In the genomic region with DNA sequence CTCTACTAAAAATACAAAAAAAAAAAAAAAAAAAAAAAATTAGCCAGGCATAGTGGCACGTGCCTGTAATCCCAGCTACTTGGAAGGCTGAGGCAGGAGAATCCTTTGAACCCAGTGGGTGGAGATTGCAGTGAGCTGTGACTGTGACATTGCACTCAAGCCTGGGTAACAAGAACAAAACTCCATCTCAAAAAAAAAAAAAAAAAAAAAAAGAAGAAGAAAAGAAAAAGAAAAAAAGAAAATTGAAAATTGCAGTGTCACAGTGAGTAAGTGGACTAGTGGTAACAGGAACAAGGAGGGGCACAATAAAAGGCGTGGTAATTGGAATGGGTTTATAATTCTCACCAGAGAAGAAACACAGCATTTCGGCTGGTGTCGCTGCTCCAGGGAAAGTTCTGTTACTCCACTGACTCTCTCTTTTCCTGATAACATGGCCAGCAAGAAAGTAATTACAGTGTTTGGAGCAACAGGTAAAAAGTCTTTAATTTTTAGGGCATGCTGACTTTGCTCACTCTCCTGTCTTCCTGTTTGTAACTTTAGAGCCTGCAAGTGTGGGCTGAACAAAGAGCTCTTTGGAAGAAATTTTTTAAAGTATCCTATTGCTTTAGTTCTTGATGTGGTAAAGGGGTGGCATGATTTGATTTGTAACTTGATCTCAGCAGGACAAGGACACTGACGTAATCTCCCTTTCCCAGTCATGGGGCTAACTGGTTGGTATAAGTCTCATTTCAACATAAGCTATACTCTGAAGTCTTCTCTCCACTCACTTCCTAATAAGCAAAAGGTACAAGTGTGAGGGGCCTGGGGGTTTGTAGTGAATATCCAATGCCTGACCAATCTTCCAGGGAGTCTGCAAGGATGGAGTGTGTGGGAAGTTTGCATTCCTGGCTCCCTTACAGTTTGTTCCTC, we compare ENCODE assay signal across 8 cellular contexts. TPM values are rescaled to one million over a fixed set of nuclear protein-coding genes. Genes with fewer than 3 reads are reported as not detected.
DNase-seq lines count a peak whose midpoint lies in the region; ATAC-seq and TF ChIP-seq lines count a peak whose summit lies in the region.

No MANE protein-coding gene starts in this region.

- H3K4me2 ChIP-seq in DND-41 (ENCODE audit: insufficient read depth, low read length) (no peak overlapping the region), osteoblast (ENCODE audit: insufficient read depth, low read length) (peak overlapping the region; percentile 77)

- H3K27me3 ChIP-seq in DND-41 (ENCODE audit: insufficient read depth, low read length, poor library complexity) = peaks cover 12% of the 10 kb centered on the region
- peaks cover 4% of the 10 kb centered on the region for H3K27me3 ChIP-seq in osteoblast (ENCODE audit: insufficient read depth, low read length)
- no peaks in the 10 kb centered on the region; the same call in 1 of the 2 replicates for H3K27me3 ChIP-seq in BE2C
- H3K27me3 ChIP-seq in tibial artery = peaks cover 0 to 3% of the 10 kb centered on the region in 2 donors

- ATAC-seq in DND-41 (ENCODE audit: insufficient read depth, low read depth) = peak; percentile 55; the same call in 2 of the 3 replicates
- ATAC-seq in GM19023 (IDR thresholded peaks at IDR 0.05; ENCODE audit: unreplicated experiment) = no peak

- intact Hi-C loops in tibial artery (cut with DNase I; ENCODE audit: low total_unique reads) = no loop called here

- no peak overlapping the region for H3K9ac ChIP-seq in DND-41 (ENCODE audit: low read depth, low read length)

- H2AFZ ChIP-seq in DND-41 (ENCODE audit: low read depth, low read length) (no peak overlapping the region), osteoblast (ENCODE audit: low read length) (peak overlapping the region; percentile 80)

- no peak for TF ChIP-seq CTCF in DND-41 (IDR thresholded peaks at IDR 0.05; ENCODE audit: borderline replicate concordance, extremely low read depth, low read length, poor library complexity, severe bottlenecking)
- TF ChIP-seq CTCF in osteoblast (IDR thresholded peaks at IDR 0.05; ENCODE audit: extremely low read depth, low read depth, low read length) = no peak
- TF ChIP-seq CTCF in BE2C (IDR thresholded peaks at IDR 0.05; ENCODE audit: low read depth, low read length) = no peak
- no peak for TF ChIP-seq CTCF in tibial artery (IDR thresholded peaks at IDR 0.05)

- H3K4me1 ChIP-seq in DND-41 (ENCODE audit: insufficient read depth, low read length) (no peaks in the 10 kb centered on the region; the same call in 1 of the 2 replicates), osteoblast (ENCODE audit: insufficient read depth, low read length) (peaks cover 9% of the 10 kb centered on the region), BE2C (no peaks in the 10 kb centered on the region), tibial artery (peaks cover 0 to 4% (median 1%) of the 10 kb centered on the region in 4 donors)

- H3K27ac ChIP-seq in DND-41 (ENCODE audit: low read length) (no peak overlapping the region), osteoblast (ENCODE audit: low read depth, low read length) (peak overlapping the region; percentile 92), tibial artery (peak overlapping the region in 1 of 2 donors; percentile 52)

- H3K9me3 ChIP-seq in DND-41 (ENCODE audit: insufficient read depth, low read length, severe bottlenecking) = no peaks in the 10 kb centered on the region
- H3K9me3 ChIP-seq in osteoblast (ENCODE audit: low read depth, low read length) = no peaks in the 10 kb centered on the region
- H3K9me3 ChIP-seq in BE2C = no peaks in the 10 kb centered on the region
- no peaks in the 10 kb centered on the region for H3K9me3 ChIP-seq in tibial artery

- H3K79me2 ChIP-seq in DND-41 (ENCODE audit: insufficient read depth, low read length) (no peaks in the 10 kb centered on the region), osteoblast (ENCODE audit: insufficient read depth, low read length) (no peaks in the 10 kb centered on the region)

- H3K4me3 ChIP-seq in DND-41 (ENCODE audit: low read depth in 1 of 2, low read length in 2 of 2) (no peak overlapping the region), osteoblast (ENCODE audit: insufficient read depth, low read length) (peak overlapping the region; percentile 50), BE2C (ENCODE audit: low read depth, low read length) (no peak overlapping the region), tibial artery (peak overlapping the region in 1 of 2 donors; percentile 22)

- no peak for DNase-seq in DND-41
- DNase-seq in NCI-H2196 (lab: John Stamatoyannopoulos, UW; ENCODE audit: unreplicated experiment) = peak; percentile 73
- peak; percentile 56 for DNase-seq in dermis blood vessel endothelial cell
- DNase-seq in osteoblast (ENCODE audit: insufficient read length, low spot score, missing footprints) = peak; percentile 87
- DNase-seq in BE2C = no peak
- no peak for DNase-seq in tibial artery
- no peak for DNase-seq in activated CD4-positive, alpha-beta T cell treated with anti-CD3 and anti-CD28 coated beads for 48 hours

- H3K36me3 ChIP-seq in DND-41 (ENCODE audit: insufficient read depth, low read length) (no peaks in the 10 kb centered on the region), osteoblast (ENCODE audit: insufficient read depth, low read length) (no peaks in the 10 kb centered on the region), BE2C (no peaks in the 10 kb centered on the region), tibial artery (no peaks in the 10 kb centered on the region)

- H4K20me1 ChIP-seq in DND-41 (ENCODE audit: insufficient read depth, low read length) (no peaks in the 10 kb centered on the region), osteoblast (ENCODE audit: insufficient read depth, low read length) (no peaks in the 10 kb centered on the region)

RNA-seq across cellular contexts. Expression of a gene that starts 22.0 kb away (rescaled TPM):
- total RNA-seq in dermis blood vessel endothelial cell = 219 and 227 TPM in 2 replicates
- total RNA-seq in osteoblast = 95.2 and 111 TPM in 2 replicates
- polyA plus RNA-seq in BE2C (2012; ENCODE audit: insufficient read depth, insufficient read length, low read depth) = 391 TPM

Comparison
In these comparisons a context has a peak if more than half of its experiments do, and no peak if none do; other contexts are left out.
1. DNase-seq: peak in NCI-H2196 (single experiment), dermis blood vessel endothelial cell (single experiment) and osteoblast (single experiment); none in DND-41 (single experiment), BE2C (single experiment), tibial artery (0 of 2) and activated CD4-positive, alpha-beta T cell treated with anti-CD3 and anti-CD28 coated beads for 48 hours (single experiment).